Comparison of ENCODE assay signal across 12 cellular contexts in the genomic region with DNA sequence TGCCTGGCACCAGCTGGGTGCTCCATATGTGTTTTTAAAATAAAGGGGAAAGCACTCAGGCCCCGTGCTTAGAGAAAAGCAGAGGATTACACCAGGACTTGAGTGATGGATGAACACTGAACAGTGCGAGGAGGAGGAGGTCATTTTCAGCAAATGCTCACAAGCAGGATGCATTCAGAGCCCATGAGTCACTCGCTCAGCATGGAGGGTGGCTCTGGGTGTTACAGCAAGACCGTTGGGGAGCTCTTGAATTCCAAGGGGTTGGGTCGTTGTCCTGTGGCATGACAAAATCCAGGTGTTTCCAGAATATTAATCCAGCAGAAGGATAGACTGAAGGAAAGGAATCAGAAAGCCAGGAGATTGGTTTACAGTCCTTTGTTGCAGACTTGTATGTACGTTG. TPM values are rescaled to one million over a fixed set of nuclear protein-coding genes. Genes with fewer than 3 reads are reported as not detected.
A peak's percentile ranks its signal among the peaks of the same experiment; 100 is the strongest.
DNase-seq lines count a peak whose midpoint lies in the region; ATAC-seq, FAIRE-seq and TF ChIP-seq lines count a peak whose summit lies in the region.
"Had no signal": no experiment of that assay in that cellular context is flagged by ENCODE, and none has a peak within 500 bp of the region (broad histone marks: within the 10 kb centered on the region; RNA-seq: fewer than 3 reads in every experiment).

No MANE protein-coding gene starts in this region.

- no peaks in the 10 kb centered on the region for H3K9me3 ChIP-seq in Panc1 (ENCODE audit: control insufficient read depth, insufficient read depth, low read depth, low read length)
- H3K9me3 ChIP-seq in kidney (ENCODE audit: control insufficient read depth in 1 of 2, low read length in 2 of 2) = no peaks in the 10 kb centered on the region
- H3K9me3 ChIP-seq: HAP-1 had no signal

- H3K4me1 ChIP-seq in Panc1 (ENCODE audit: control insufficient read depth, insufficient read depth, low read length) (no peaks in the 10 kb centered on the region), kidney (ENCODE audit: control insufficient read depth in 1 of 2, insufficient read depth in 1 of 2, low read depth in 1 of 2, low read length in 2 of 2) (no peaks in the 10 kb centered on the region)
- H3K4me1 ChIP-seq: HAP-1 had no signal

- no peak for FAIRE-seq in kidney (lab: Jason Lieb, UNC)

- H3K27ac ChIP-seq in Panc1 (ENCODE audit: low read length) = no peak overlapping the region
- H3K27ac ChIP-seq in kidney (ENCODE audit: low read depth in 2 of 2, low read length in 2 of 2) = no peak overlapping the region

- H3K36me3 ChIP-seq in Panc1 (ENCODE audit: control insufficient read depth, insufficient read depth, low read length) = no peaks in the 10 kb centered on the region
- H3K36me3 ChIP-seq in kidney (ENCODE audit: control insufficient read depth in 1 of 2, insufficient read depth in 2 of 2, low read length in 2 of 2) = no peaks in the 10 kb centered on the region
- H3K36me3 ChIP-seq: HAP-1 had no signal

- peaks cover 6% of the 10 kb centered on the region for H3K27me3 ChIP-seq in Panc1 (ENCODE audit: control insufficient read depth, insufficient read depth, low read length)

- TF ChIP-seq CTCF in Panc1 (IDR thresholded peaks at IDR 0.05) = no peak
- TF ChIP-seq CTCF in fibroblast of pulmonary artery (IDR thresholded peaks at IDR 0.05; ENCODE audit: low read length, missing control alignments) = no peak
- no peak for TF ChIP-seq CTCF in kidney (IDR thresholded peaks at IDR 0.05; ENCODE audit: borderline replicate concordance, extremely low read depth, insufficient read depth)

- ATAC-seq in Panc1 (peak; percentile 68; the same call in 1 of the 2 replicates), GM21423 (IDR thresholded peaks at IDR 0.05; ENCODE audit: unreplicated experiment) (no peak)

- no peak overlapping the region for H3K9ac ChIP-seq in kidney (ENCODE audit: low read length in 2 of 2)

- DNase-seq in ELR (ENCODE audit: low read depth) (peak; percentile 94), Panc1 (ENCODE audit: low read depth, low spot score) (no peak), fibroblast of pulmonary artery (ENCODE audit: low read depth) (peak; percentile 90), renal cortical epithelial cell (ENCODE audit: low read depth) (peak; percentile 81), NCI-H1436 (lab: John Stamatoyannopoulos, UW) (no peak), kidney (no peak), NCI-H187 treated with DMSO at 0.1 percent for 48 hours (lab: John Stamatoyannopoulos, UW) (no peak)
- DNase-seq: activated CD4-positive, alpha-beta T cell treated with anti-CD3 and anti-CD28 coated beads, Interleukin-2, amount 50 U/mL, for 48 hours; stimulated activated CD4-positive, alpha-beta T cell treated with anti-CD3 and anti-CD28 coated beads, Interleukin-12 subunit alpha, Interleukin-12 subunit beta, amount 100 ng/mL, for 4 hours had no signal

- in situ Hi-C loops in Panc1 (cut with HindIII; ENCODE audit: low pct_unique_long_range_greater_than_20kb, low sequenced_read_pairs) = no loop called here

- POLR2A ChIA-PET in Panc1 (lab: Charles Lee) = no interaction called here

- BruUV-seq in Panc1 (replicated peaks; lab: Mats Ljungman, UMichigan) = no TSS peak

- CTCF ChIA-PET in Panc1 (lab: Charles Lee) = no interaction called here

- H3K4me3 ChIP-seq in Panc1 (ENCODE audit: low read depth in 2 of 2, low read length in 2 of 2) (no peak overlapping the region), fibroblast of pulmonary artery (replicated peaks; ENCODE audit: low read depth, low read length) (no peak overlapping the region), kidney (ENCODE audit: low read length in 2 of 2) (no peak overlapping the region)
- H3K4me3 ChIP-seq: HAP-1 had no signal

- intact Hi-C loops in Panc1 (cut with micrococcal nuclease; ENCODE audit: unreplicated experiment) = no loop called here
- intact Hi-C loops in kidney (cut with DNase I) = no loop called here

RNA-seq across cellular contexts. Expression of a gene that starts 2.9 kb away (rescaled TPM):
- not detected for total RNA-seq in Panc1 (2021; ENCODE audit: unreplicated experiment)
- polyA plus RNA-seq in Panc1 (2012; ENCODE audit: insufficient read length) = not detected
- 0.10 TPM in 1 of 2 replicates, not detected in the other for total RNA-seq in renal cortical epithelial cell
- 1.2 TPM for total RNA-seq in kidney
- 1.5 TPM for polyA plus RNA-seq in kidney (ENCODE audit: insufficient read depth, low read depth, low replicate concordance)
- polyA plus RNA-seq: IgD-negative memory B cell had no signal

RNA-seq across cellular contexts. Expression of a gene that starts 48.5 kb away (rescaled TPM):
- total RNA-seq in Panc1 (2021; ENCODE audit: unreplicated experiment) = 0.05 TPM
- 0.08 TPM for polyA plus RNA-seq in Panc1 (2012; ENCODE audit: insufficient read length)
- 3.6 and 6.1 TPM in 2 replicates for total RNA-seq in renal cortical epithelial cell
- 16.1 TPM for total RNA-seq in kidney
- 7.4 TPM for polyA plus RNA-seq in kidney (ENCODE audit: insufficient read depth, low read depth, low replicate concordance)
- polyA plus RNA-seq: IgD-negative memory B cell had no signal

Comparison
In these comparisons a context has a peak if more than half of its experiments do, and no peak if none do; other contexts are left out.
1. DNase-seq: peak in ELR (single experiment), fibroblast of pulmonary artery (single experiment) and renal cortical epithelial cell (single experiment); none in Panc1 (single experiment), NCI-H1436 (single experiment), kidney (single experiment) and NCI-H187 treated with DMSO at 0.1 percent for 48 hours (single experiment).